ENCODE assay signal across 10 cellular contexts in genomic region chr1:63289135-63289534, GRCh38. TPM values are rescaled to one million over a fixed set of nuclear protein-coding genes. Genes with fewer than 3 reads are reported as not detected.
"Had no signal": no experiment of that assay in that cellular context is flagged by ENCODE, and none has a peak within 500 bp of the region (broad histone marks: within the 10 kb centered on the region; RNA-seq: fewer than 3 reads in every experiment).

No MANE protein-coding gene starts in this region.

- H3K4me3 ChIP-seq: GM23248, K562 had no signal

- H2AFZ ChIP-seq: GM23248 had no signal

- H3K27ac ChIP-seq: GM23248 had no signal

- FAIRE-seq: H1, H54, HTR-8/SVneo, K562 had no signal

- H3K9ac ChIP-seq: GM23248 had no signal

- DNase-seq: GM23248, H9, HCEC 1CT, IMR-90, KG1 had no signal

- ATAC-seq: K562 had no signal

RNA-seq across cellular contexts. Expression of gene FOXD3, which starts 33.2 kb away (rescaled TPM):
- total RNA-seq: GM23248, HT-29, IMR-90 had no signal
- polyA plus RNA-seq: GM23248, IMR-90 had no signal
